Comparison of ENCODE assay signal across 25 cellular contexts in the genomic region with DNA sequence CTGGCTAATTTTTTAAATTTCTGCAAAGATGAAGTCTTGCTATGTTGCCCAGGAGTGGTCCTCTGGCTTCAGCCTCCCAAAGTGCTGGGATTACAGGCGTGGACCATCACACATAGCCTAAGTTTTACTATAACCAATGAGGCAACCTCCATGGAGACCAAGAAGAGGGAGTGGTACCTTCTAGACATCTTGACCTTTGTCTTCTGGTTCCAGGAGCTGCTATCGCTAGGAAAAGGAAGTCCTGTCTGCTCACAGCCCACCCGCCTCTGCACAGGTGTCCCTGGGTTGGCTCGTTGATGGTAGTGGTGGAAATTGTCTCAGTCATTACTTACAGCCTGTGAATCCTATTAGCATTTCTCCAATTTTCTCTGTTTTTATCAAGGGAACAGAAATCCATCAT.
"Had no signal": no experiment of that assay in that cellular context is flagged by ENCODE, and none has a peak within 500 bp of the region (broad histone marks: within the 10 kb centered on the region; RNA-seq: fewer than 3 reads in every experiment).

No MANE protein-coding gene starts in this region.

- H3K27ac ChIP-seq: brain microvascular endothelial cell, coronary artery, WERI-Rb-1 had no signal

- ATAC-seq: activated CD4-positive, CD25-positive, alpha-beta regulatory T cell treated with anti-CD3 and anti-CD28 coated beads, Interleukin-2, amount 50 U/mL, for 24 hours; activated CD8-positive, alpha-beta memory T cell treated with anti-CD3 and anti-CD28 coated beads, Interleukin-2, amount 10 ng/mL, durations not matched to agents 7 days and 5 days; activated CD8-positive, alpha-beta T cell treated with anti-CD3 and anti-CD28 coated beads, Interleukin-2, amount 10 ng/mL, durations not matched to agents 7 days and 5 days; esophagus mucosa; T-helper 17 cell had no signal

- H3K36me3 ChIP-seq: brain microvascular endothelial cell, WERI-Rb-1 had no signal

- H3K4me3 ChIP-seq: coronary artery, dorsolateral prefrontal cortex had no signal

- DNase-seq: activated B cell treated with CpG ODN at 0.5 μM for 24 hours; activated CD4-positive, alpha-beta memory T cell treated with anti-CD3 and anti-CD28 coated beads for 36 hours; activated CD4-positive, alpha-beta T cell treated with anti-CD3 and anti-CD28 coated beads for 48 hours; activated CD4-positive, alpha-beta T cell treated with anti-CD3 and anti-CD28 coated beads, Interleukin-2, amount 50 U/mL, for 1 hour; activated CD8-positive, alpha-beta memory T cell treated with anti-CD3 and anti-CD28 coated beads, Interleukin-2, amount 10 ng/mL, durations not matched to agents 7 days and 5 days; activated CD8-positive, alpha-beta memory T cell treated with anti-CD3 and anti-CD28 coated beads, Interleukin-2, amount 50 U/mL, for 4 hours; activated CD8-positive, alpha-beta T cell treated with anti-CD3 and anti-CD28 coated beads, Interleukin-2, amount 10 ng/mL, durations not matched to agents 7 days and 5 days; activated effector memory CD4-positive, alpha-beta T cell treated with anti-CD3 and anti-CD28 coated beads, Interleukin-2, amount 50 U/mL, for 16 hours; activated naive CD4-positive, alpha-beta T cell treated with anti-CD3 and anti-CD28 coated beads for 36 hours; activated T-cell treated with anti-CD3 and anti-CD28 coated beads, Interleukin-2, amount 50 U/mL, for 1 hour; activated T-cell treated with anti-CD3 and anti-CD28 coated beads, Interleukin-2, amount 50 U/mL, for 48 hours; amniotic stem cell; anterior cingulate cortex; brain microvascular endothelial cell; dorsolateral prefrontal cortex; effector memory CD4-positive, alpha-beta T cell; endodermal cell; foreskin fibroblast; T-helper 1 cell; T-helper 17 cell; T1000; WERI-Rb-1 had no signal

- H3K27me3 ChIP-seq: brain microvascular endothelial cell, dorsolateral prefrontal cortex had no signal
